In genomic region chr22:35335468-35335867, GRCh38 we compare ENCODE assay signal across 20 cellular contexts. TPM values are rescaled to one million over a fixed set of nuclear protein-coding genes. Genes with fewer than 3 reads are reported as not detected.
DNase-seq lines count a peak whose midpoint lies in the region; ATAC-seq, FAIRE-seq and TF ChIP-seq lines count a peak whose summit lies in the region.
"Had no signal": no experiment of that assay in that cellular context is flagged by ENCODE, and none has a peak within 500 bp of the region (broad histone marks: within the 10 kb centered on the region; RNA-seq: fewer than 3 reads in every experiment).

No MANE protein-coding gene starts in this region.

- no peaks in the 10 kb centered on the region for H3K4me1 ChIP-seq in RWPE2 (ENCODE audit: insufficient read depth, poor library complexity, severe bottlenecking)

- H3K4me1 Mint-ChIP-seq in endothelial cell (ENCODE audit: unreplicated experiment): peaks cover 4% of the 10 kb centered on the region

- H3K27ac Mint-ChIP-seq in endothelial cell (ENCODE audit: unreplicated experiment): no peak overlapping the region

- H3K36me3 Mint-ChIP-seq in endothelial cell (ENCODE audit: low read depth, unreplicated experiment): peaks cover 24% of the 10 kb centered on the region

- no peaks in the 10 kb centered on the region for H3K9me3 ChIP-seq in RWPE2 (ENCODE audit: severe bottlenecking)
- H3K9me3 ChIP-seq: heart left ventricle, pancreas, SJCRH30, upper lobe of right lung had no signal

- peak; percentile 45 for DNase-seq in Right ventricle myocardium superior
- no peak for DNase-seq in left ventricle myocardium superior
- DNase-seq in RWPE2 (ENCODE audit: low spot score): no peak
- DNase-seq in endothelial cell (ENCODE audit: low spot score): no peak
- no peak for DNase-seq in foreskin fibroblast
- DNase-seq in H54 (ENCODE audit: insufficient read length, low spot score): no peak
- DNase-seq: amygdala; Calu3; effector memory CD8-positive, alpha-beta T cell; HFFc6; Kasumi-1; NCI-H1105 treated with DMSO at 0.1 percent for 48 hours; NCI-H2171; NCI-H69; upper lobe of right lung had no signal

- TF ChIP-seq POLR2A in H54 (IDR thresholded peaks at IDR 0.05; ENCODE audit: low read depth, low read length): no peak

- H3K4me3 ChIP-seq in RWPE2 (ENCODE audit: severe bottlenecking) (no peak overlapping the region), foreskin fibroblast (ENCODE audit: low read depth in 1 of 2, low read length in 2 of 2) (no peak overlapping the region)
- H3K4me3 ChIP-seq: heart left ventricle, lung, pancreas, SJCRH30, upper lobe of right lung had no signal

- H3K27me3 ChIP-seq in RWPE2 (ENCODE audit: insufficient read depth, poor library complexity, severe bottlenecking): no peaks in the 10 kb centered on the region
- H3K27me3 ChIP-seq: heart left ventricle, pancreas, SJCRH30, upper lobe of right lung had no signal

- H3K36me3 ChIP-seq in RWPE2 (ENCODE audit: low read depth): no peaks in the 10 kb centered on the region
- H3K36me3 ChIP-seq: SJCRH30 had no signal

- no peak for TF ChIP-seq CTCF in RWPE2 (IDR thresholded peaks at IDR 0.05; ENCODE audit: poor library complexity, severe bottlenecking)
- no peak for TF ChIP-seq CTCF in endothelial cell (IDR thresholded peaks at IDR 0.05; ENCODE audit: unreplicated experiment)
- TF ChIP-seq CTCF in foreskin fibroblast (IDR thresholded peaks at IDR 0.05; ENCODE audit: low read depth, low read length): no peak

- intact Hi-C loops in Right ventricle myocardium superior (cut with DNase I) (no loop called here), left ventricle myocardium superior (cut with micrococcal nuclease) (no loop called here)

- no peak for FAIRE-seq in H54 (lab: Jason Lieb, UNC)
- FAIRE-seq: pancreas had no signal

- no peaks in the 10 kb centered on the region for H3K27me3 Mint-ChIP-seq in endothelial cell (ENCODE audit: unreplicated experiment)
- H3K27me3 Mint-ChIP-seq: effector memory CD8-positive, alpha-beta T cell had no signal

- ATAC-seq in Right ventricle myocardium superior (ENCODE audit: poor library complexity) (no peak), left ventricle myocardium superior (no peak), RWPE2 (ENCODE audit: low read depth) (0 out of 3 replicates have a peak, but pooled peaks have one; percentile 9), HG03025 (IDR thresholded peaks at IDR 0.05; ENCODE audit: low FRiP score, unreplicated experiment) (no peak)
- ATAC-seq: effector memory CD8-positive, alpha-beta T cell had no signal

- H3K27ac ChIP-seq in RWPE2 (ENCODE audit: poor library complexity, severe bottlenecking): no peak overlapping the region
- H3K27ac ChIP-seq: pancreas, SJCRH30, upper lobe of right lung had no signal

- H3K4me3 Mint-ChIP-seq in endothelial cell (ENCODE audit: unreplicated experiment): peak overlapping the region; percentile 25
- H3K4me3 Mint-ChIP-seq: HFFc6 had no signal

- no peaks in the 10 kb centered on the region for H3K9me3 Mint-ChIP-seq in endothelial cell (ENCODE audit: unreplicated experiment)
- H3K9me3 Mint-ChIP-seq: effector memory CD8-positive, alpha-beta T cell; HFFc6 had no signal

RNA-seq across cellular contexts. Expression of gene TOM1, which starts 35.8 kb away (rescaled TPM):
- total RNA-seq in Right ventricle myocardium superior: 68.6 TPM
- total RNA-seq in left ventricle myocardium superior: 78.6 TPM
- 32.0 TPM for total RNA-seq in endothelial cell (ENCODE audit: unreplicated experiment)

RNA-seq across cellular contexts. Expression of gene HMOX1, which starts 45.4 kb away (rescaled TPM):
- total RNA-seq in Right ventricle myocardium superior (4.8 TPM), left ventricle myocardium superior (3.8 TPM), endothelial cell (ENCODE audit: unreplicated experiment) (17.5 TPM)
